Comparison of ENCODE assay signal across 25 cellular contexts in the genomic region with DNA sequence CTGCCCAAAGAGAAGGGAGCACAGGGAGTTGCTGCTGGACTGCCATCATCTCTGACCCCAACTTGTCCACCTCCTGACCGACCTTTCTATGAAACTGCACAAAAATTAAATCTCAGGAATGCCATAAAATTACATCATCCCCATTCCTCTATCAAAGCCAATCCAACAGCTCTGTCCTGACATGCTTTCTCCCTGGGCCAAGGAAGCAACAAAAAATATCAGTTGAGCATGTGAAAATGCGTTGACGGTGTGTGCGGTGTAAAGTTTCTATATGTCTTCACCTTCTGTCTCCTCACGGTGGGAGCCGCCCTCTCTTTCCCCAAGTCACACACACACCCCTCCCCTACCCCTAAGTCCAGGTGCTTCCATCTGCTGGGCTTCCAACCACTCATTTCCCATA.
"Had no signal": no experiment of that assay in that cellular context is flagged by ENCODE, and none has a peak within 500 bp of the region (broad histone marks: within the 10 kb centered on the region; RNA-seq: fewer than 3 reads in every experiment).

No MANE protein-coding gene starts in this region.

- H3K27ac Mint-ChIP-seq: activated CD8-positive, alpha-beta T cell treated with anti-CD3 and anti-CD28 coated beads, Interleukin-2, amount 10 ng/mL, durations not matched to agents 7 days and 5 days; activated naive CD8-positive, alpha-beta T cell treated with anti-CD3 and anti-CD28 coated beads, Interleukin-2, amount 10 ng/mL, durations not matched to agents 7 days and 5 days; brain; T-helper 1 cell treated with Interleukin-12 subunit alpha and Interleukin-12 subunit beta and Interleukin-4 antibody, amounts not matched to agents 30 μg/mL and 1 μg/mL, for 36 hours had no signal

- H3K27ac ChIP-seq: adrenal gland, SJSA1 had no signal

- H3K36me3 Mint-ChIP-seq: activated naive CD8-positive, alpha-beta T cell treated with anti-CD3 and anti-CD28 coated beads, Interleukin-2, amount 10 ng/mL, durations not matched to agents 7 days and 5 days; brain had no signal

- H3K4me3 Mint-ChIP-seq: activated CD8-positive, alpha-beta T cell treated with anti-CD3 and anti-CD28 coated beads, Interleukin-2, amount 10 ng/mL, durations not matched to agents 7 days and 5 days; activated naive CD8-positive, alpha-beta T cell treated with anti-CD3 and anti-CD28 coated beads, Interleukin-2, amount 10 ng/mL, durations not matched to agents 7 days and 5 days; brain; T-helper 1 cell treated with Interleukin-12 subunit alpha and Interleukin-12 subunit beta and Interleukin-4 antibody, amounts not matched to agents 30 μg/mL and 1 μg/mL, for 36 hours had no signal

- ATAC-seq: activated CD4-positive, CD25-positive, alpha-beta regulatory T cell treated with anti-CD3 and anti-CD28 coated beads, Interleukin-2, amount 50 U/mL, for 24 hours; activated CD8-positive, alpha-beta T cell treated with anti-CD3 and anti-CD28 coated beads, Interleukin-2, amount 10 ng/mL, durations not matched to agents 7 days and 5 days; SK-N-SH treated with all-trans-retinoic acid at 6 μM for 48 hours had no signal

- H3K4me3 ChIP-seq: adrenal gland, SJSA1 had no signal

- H3K9me3 Mint-ChIP-seq: activated naive CD8-positive, alpha-beta T cell treated with anti-CD3 and anti-CD28 coated beads, Interleukin-2, amount 10 ng/mL, durations not matched to agents 7 days and 5 days; brain; T-helper 1 cell treated with Interleukin-12 subunit alpha and Interleukin-12 subunit beta and Interleukin-4 antibody, amounts not matched to agents 30 μg/mL and 1 μg/mL, for 36 hours had no signal

- H3K27me3 ChIP-seq: adrenal gland, SJSA1 had no signal

- H3K9me3 ChIP-seq: adrenal gland, SJSA1 had no signal

- H3K36me3 ChIP-seq: adrenal gland, SJSA1 had no signal

- DNase-seq: activated CD4-positive, alpha-beta T cell treated with anti-CD3 and anti-CD28 coated beads for 4 hours; activated CD8-positive, alpha-beta memory T cell treated with anti-CD3 and anti-CD28 coated beads, Interleukin-2, amount 50 U/mL, for 48 hours; activated CD8-positive, alpha-beta T cell treated with anti-CD3 and anti-CD28 coated beads, Interleukin-2, amount 10 ng/mL, durations not matched to agents 7 days and 5 days; activated naive CD4-positive, alpha-beta T cell treated with anti-CD3 and anti-CD28 coated beads, Interleukin-2, amount 50 U/mL, for 16 hours; activated naive CD8-positive, alpha-beta T cell treated with anti-CD3 and anti-CD28 coated beads, Interleukin-2, amount 10 ng/mL, durations not matched to agents 7 days and 5 days; activated T-cell treated with anti-CD3 and anti-CD28 coated beads, Interleukin-2, amount 50 U/mL, for 1 hour; adrenal gland; aorta; cerebellar nuclear complex; Kasumi-1; KBM-7; NCI-H1048; NCI-H146; NCI-H187 treated with DMSO at 0.1 percent for 48 hours; NCI-H2081 treated with DMSO at 0.1 percent for 48 hours; NCI-H446 treated with DMSO at 0.1 percent for 48 hours; NCI-H524 treated with DMSO at 0.1 percent for 48 hours; NCI-H748 treated with DMSO at 0.1 percent for 48 hours; Right ventricle myocardium superior; SW 1271 had no signal

- H3K27me3 Mint-ChIP-seq: activated naive CD8-positive, alpha-beta T cell treated with anti-CD3 and anti-CD28 coated beads, Interleukin-2, amount 10 ng/mL, durations not matched to agents 7 days and 5 days had no signal
